ENCODE assay signal across 29 cellular contexts in genomic region chr12:81470923-81471322, GRCh38.
"Had no signal": no experiment of that assay in that cellular context is flagged by ENCODE, and none has a peak within 500 bp of the region (broad histone marks: within the 10 kb centered on the region; RNA-seq: fewer than 3 reads in every experiment).

No MANE protein-coding gene starts in this region.

- H3K4me1 Mint-ChIP-seq: stimulated activated effector memory CD8-positive, alpha-beta T cell treated with anti-CD3 and anti-CD28 coated beads, Interleukin-12 subunit alpha, Interleukin-12 subunit beta, amount 100 ng/mL, for 72 hours; stimulated activated memory B cell treated with anti-CD40 and anti-IgM and Interleukin-4, amounts not matched to agents 10 μg/mL and 1 μg/mL and 100 μg/mL, for 72 hours; stimulated activated naive B cell treated with anti-CD40 and anti-IgM and Interleukin-4, amounts not matched to agents 10 μg/mL and 1 μg/mL and 100 μg/mL, for 72 hours; stimulated activated naive CD8-positive, alpha-beta T cell treated with anti-CD3 and anti-CD28 coated beads, Interleukin-15, amount 100 ng/mL, for 72 hours had no signal

- H3K9me3 ChIP-seq: stomach, suprapubic skin, testis, thoracic aorta, thyroid gland, tibial artery, tibial nerve, transverse colon, upper lobe of left lung, upper lobe of right lung, uterus, vagina had no signal

- H3K4me1 ChIP-seq: stomach, suprapubic skin, testis, thyroid gland, tibial nerve, upper lobe of left lung, upper lobe of right lung, uterus, vagina had no signal

- H3K27me3 ChIP-seq: stomach, suprapubic skin, testis, thyroid gland, tibial artery, tibial nerve, transverse colon, upper lobe of left lung, upper lobe of right lung, uterus, vagina had no signal

- ATAC-seq: stimulated activated effector memory CD8-positive, alpha-beta T cell treated with anti-CD3 and anti-CD28 coated beads, Interleukin-12 subunit alpha, Interleukin-12 subunit beta, amount 100 ng/mL, for 72 hours; stimulated activated memory B cell treated with anti-CD40 and anti-IgM and Interleukin-4, amounts not matched to agents 10 μg/mL and 1 μg/mL and 100 μg/mL, for 72 hours; stimulated activated naive B cell treated with anti-CD40 and anti-IgM and Interleukin-4, amounts not matched to agents 10 μg/mL and 1 μg/mL and 100 μg/mL, for 72 hours; stimulated activated naive CD8-positive, alpha-beta T cell treated with anti-CD3 and anti-CD28 coated beads, Interleukin-15, amount 100 ng/mL, for 72 hours; stimulated activated naive CD8-positive, alpha-beta T cell treated with anti-CD3 and anti-CD28 coated beads, Interleukin-15, Interleukin-2, amounts not matched to agents 100 U/mL and 50 U/mL, for 24 hours; upper lobe of right lung had no signal

- H3K9me3 Mint-ChIP-seq: stimulated activated memory B cell treated with anti-CD40 and anti-IgM and Interleukin-4, amounts not matched to agents 10 μg/mL and 1 μg/mL and 100 μg/mL, for 72 hours; stimulated activated naive CD8-positive, alpha-beta T cell treated with anti-CD3 and anti-CD28 coated beads, Interleukin-15, amount 100 ng/mL, for 72 hours; stimulated activated naive CD8-positive, alpha-beta T cell treated with anti-CD3 and anti-CD28 coated beads, Interleukin-15, Interleukin-2, amounts not matched to agents 100 ng/mL and 50 ng/mL, for 24 hours; type B pancreatic cell had no signal

- H3K27me3 Mint-ChIP-seq: stimulated activated memory B cell treated with anti-CD40 and anti-IgM and Interleukin-4, amounts not matched to agents 10 μg/mL and 1 μg/mL and 100 μg/mL, for 72 hours; stimulated activated naive B cell treated with anti-CD40 and anti-IgM and Interleukin-4, amounts not matched to agents 10 μg/mL and 1 μg/mL and 100 μg/mL, for 72 hours; stimulated activated naive CD8-positive, alpha-beta T cell treated with anti-CD3 and anti-CD28 coated beads, Interleukin-15, amount 100 ng/mL, for 72 hours; stimulated activated naive CD8-positive, alpha-beta T cell treated with anti-CD3 and anti-CD28 coated beads, Interleukin-15, Interleukin-2, amounts not matched to agents 100 ng/mL and 50 ng/mL, for 24 hours; type B pancreatic cell had no signal

- FAIRE-seq: urothelium cell line had no signal

- H3K27ac ChIP-seq: stomach, suprapubic skin, testis, thoracic aorta, thyroid gland, tibial artery, tibial nerve, transverse colon, upper lobe of left lung, upper lobe of right lung, uterus, vagina had no signal

- DNase-seq: stimulated activated CD4-positive, alpha-beta T cell treated with anti-CD3 and anti-CD28 coated beads, Interleukin-2, amount 100 ng/mL, for 48 hours; stimulated activated CD4-positive, alpha-beta T cell treated with anti-CD3 and anti-CD28 coated beads, Interleukin-4, amount 100 ng/mL, for 1 hour; stimulated activated CD4-positive, alpha-beta T cell treated with anti-CD3 and anti-CD28 coated beads, Interleukin-4, amount 100 ng/mL, for 24 hours; stimulated activated CD4-positive, alpha-beta T cell treated with anti-CD3 and anti-CD28 coated beads, Interleukin-4, amount 100 ng/mL, for 4 hours; stimulated activated CD8-positive, alpha-beta memory T cell treated with anti-CD3 and anti-CD28 coated beads, Interleukin-4, amount 100 ng/mL, for 48 hours; stimulated activated naive B cell treated with anti-CD40 and anti-IgM and Interleukin-4, amounts not matched to agents 10 μg/mL and 1 μg/mL and 100 μg/mL, for 72 hours; stimulated activated naive CD4-positive, alpha-beta T cell; stimulated activated naive CD4-positive, alpha-beta T cell treated with Interleukin-2 at 50 U/mL for 16 hours; stimulated activated naive CD8-positive, alpha-beta T cell treated with anti-CD3 and anti-CD28 coated beads, Interleukin-15, amount 100 ng/mL, for 72 hours; stimulated activated naive CD8-positive, alpha-beta T cell treated with anti-CD3 and anti-CD28 coated beads, Interleukin-15, Interleukin-2, amounts not matched to agents 100 U/mL and 50 U/mL, for 24 hours; stomach; substantia nigra; testis; thyroid gland; tibial artery; transverse colon; trophoblast cell; upper lobe of left lung; upper lobe of right lung; uterus had no signal

- H3K4me3 ChIP-seq: stomach, suprapubic skin, testis, thoracic aorta, thyroid gland, tibial artery, tibial nerve, transverse colon, upper lobe of left lung, upper lobe of right lung, uterus, vagina had no signal

- H3K27ac Mint-ChIP-seq: stimulated activated effector memory CD8-positive, alpha-beta T cell treated with anti-CD3 and anti-CD28 coated beads, Interleukin-12 subunit alpha, Interleukin-12 subunit beta, amount 100 ng/mL, for 72 hours; stimulated activated memory B cell treated with anti-CD40 and anti-IgM and Interleukin-4, amounts not matched to agents 10 μg/mL and 1 μg/mL and 100 μg/mL, for 72 hours; stimulated activated naive B cell treated with anti-CD40 and anti-IgM and Interleukin-4, amounts not matched to agents 10 μg/mL and 1 μg/mL and 100 μg/mL, for 72 hours; stimulated activated naive CD8-positive, alpha-beta T cell treated with anti-CD3 and anti-CD28 coated beads, Interleukin-15, amount 100 ng/mL, for 72 hours; stimulated activated naive CD8-positive, alpha-beta T cell treated with anti-CD3 and anti-CD28 coated beads, Interleukin-15, Interleukin-2, amounts not matched to agents 100 ng/mL and 50 ng/mL, for 24 hours; type B pancreatic cell had no signal

- H3K36me3 ChIP-seq: stomach, suprapubic skin, thoracic aorta, thyroid gland, tibial artery, tibial nerve, transverse colon, upper lobe of left lung, upper lobe of right lung, uterus, vagina had no signal

- H3K36me3 Mint-ChIP-seq: stimulated activated effector memory CD8-positive, alpha-beta T cell treated with anti-CD3 and anti-CD28 coated beads, Interleukin-12 subunit alpha, Interleukin-12 subunit beta, amount 100 ng/mL, for 72 hours; stimulated activated memory B cell treated with anti-CD40 and anti-IgM and Interleukin-4, amounts not matched to agents 10 μg/mL and 1 μg/mL and 100 μg/mL, for 72 hours; stimulated activated naive B cell treated with anti-CD40 and anti-IgM and Interleukin-4, amounts not matched to agents 10 μg/mL and 1 μg/mL and 100 μg/mL, for 72 hours; type B pancreatic cell had no signal

- H3K4me3 Mint-ChIP-seq: stimulated activated effector memory CD8-positive, alpha-beta T cell treated with anti-CD3 and anti-CD28 coated beads, Interleukin-12 subunit alpha, Interleukin-12 subunit beta, amount 100 ng/mL, for 72 hours; stimulated activated memory B cell treated with anti-CD40 and anti-IgM and Interleukin-4, amounts not matched to agents 10 μg/mL and 1 μg/mL and 100 μg/mL, for 72 hours; stimulated activated naive B cell treated with anti-CD40 and anti-IgM and Interleukin-4, amounts not matched to agents 10 μg/mL and 1 μg/mL and 100 μg/mL, for 72 hours; stimulated activated naive CD8-positive, alpha-beta T cell treated with anti-CD3 and anti-CD28 coated beads, Interleukin-15, amount 100 ng/mL, for 72 hours; stimulated activated naive CD8-positive, alpha-beta T cell treated with anti-CD3 and anti-CD28 coated beads, Interleukin-15, Interleukin-2, amounts not matched to agents 100 ng/mL and 50 ng/mL, for 24 hours; type B pancreatic cell had no signal
